ENCODE assay signal across 12 cellular contexts in genomic region chr13:27599845-27600553, GRCh38. TPM values are rescaled to one million over a fixed set of nuclear protein-coding genes. Genes with fewer than 3 reads are reported as not detected.
DNase-seq lines count a peak whose midpoint lies in the region; ATAC-seq and TF ChIP-seq lines count a peak whose summit lies in the region.
"Had no signal": no experiment of that assay in that cellular context is flagged by ENCODE, and none has a peak within 500 bp of the region (broad histone marks: within the 10 kb centered on the region; RNA-seq: fewer than 3 reads in every experiment).

No MANE protein-coding gene starts in this region.

- ATAC-seq in HG03097 (IDR thresholded peaks at IDR 0.05; ENCODE audit: low FRiP score, unreplicated experiment) (no peak), HG03571 (IDR thresholded peaks at IDR 0.05; ENCODE audit: unreplicated experiment) (no peak)
- ATAC-seq: activated CD8-positive, alpha-beta T cell treated with anti-CD3 and anti-CD28 coated beads for 36 hours had no signal

- TF ChIP-seq CTCF in brain microvascular endothelial cell (IDR thresholded peaks at IDR 0.05; ENCODE audit: low read depth, low read length, missing control alignments) = no peak

- DNase-seq in ACHN (peak; percentile 85), LHCN-M2 (ENCODE audit: low read depth) (peak; percentile 95), brain microvascular endothelial cell (peak; percentile 76), kidney tubule cell (ENCODE audit: low spot score) (peak; percentile 86), anterior cingulate cortex (lab: John Stamatoyannopoulos, UW) (no peak), SHP77 treated with DMSO at 0.1 percent for 48 hours (lab: John Stamatoyannopoulos, UW) (no peak)
- DNase-seq: activated CD8-positive, alpha-beta T cell treated with anti-CD3 and anti-CD28 coated beads for 36 hours; CD4-positive, alpha-beta T cell; stimulated activated CD8-positive, alpha-beta memory T cell treated with anti-CD3 and anti-CD28 coated beads, Interleukin-4, amount 100 ng/mL, for 48 hours had no signal

- H3K27ac ChIP-seq in brain microvascular endothelial cell = peak overlapping the region; percentile 38
- H3K27ac ChIP-seq: HL-60 had no signal

- no peaks in the 10 kb centered on the region for H3K27me3 ChIP-seq in brain microvascular endothelial cell (replicated peaks)

- H3K36me3 ChIP-seq in brain microvascular endothelial cell (replicated peaks) = no peaks in the 10 kb centered on the region

- H3K4me3 ChIP-seq in brain microvascular endothelial cell (ENCODE audit: low read depth, low read length) = no peak overlapping the region

- in situ Hi-C loops in ACHN (cut with HindIII; ENCODE audit: low pct_ligation_motif_present, low pct_unique_long_range_greater_than_20kb, low sequenced_read_pairs) = no loop called here
- in situ Hi-C loops in brain microvascular endothelial cell (cut with HindIII; ENCODE audit: low pct_ligation_motif_present, low sequenced_read_pairs) = no loop called here

RNA-seq across cellular contexts. Expression of gene LNX2, which starts 20.3 kb away (rescaled TPM):
- total RNA-seq in LHCN-M2 (2014; rRNA removed) = 7.3 and 7.8 TPM in 2 replicates
- polyA plus RNA-seq in LHCN-M2 (2012) = 2.2 TPM

RNA-seq across cellular contexts. Expression of gene POLR1D, which starts 21.7 kb away (rescaled TPM):
- total RNA-seq in LHCN-M2 (2014; rRNA removed) = 70.5 and 78.5 TPM in 2 replicates
- polyA plus RNA-seq in LHCN-M2 (2012) = 73.9 TPM

Comparison
In these comparisons a context has a peak if more than half of its experiments do, and no peak if none do; other contexts are left out.
1. DNase-seq: peak in ACHN (single experiment), LHCN-M2 (single experiment), brain microvascular endothelial cell (single experiment) and kidney tubule cell (single experiment); none in anterior cingulate cortex (0 of 58) and SHP77 treated with DMSO at 0.1 percent for 48 hours (single experiment).